In genomic region chr11:34358258-34358665, GRCh38 we compare ENCODE assay signal across 1 cellular context.
A peak's percentile ranks its signal among the peaks of the same experiment; 100 is the strongest.
TF ChIP-seq lines count a peak whose summit lies in the region.

No MANE protein-coding gene starts in this region.

TF ChIP-seq in HEK293, 187 proteins besides CTCF, POLR2A, EP300 and RAD21 (continued from another document):
- TF ChIP-seq, protein P1, sequence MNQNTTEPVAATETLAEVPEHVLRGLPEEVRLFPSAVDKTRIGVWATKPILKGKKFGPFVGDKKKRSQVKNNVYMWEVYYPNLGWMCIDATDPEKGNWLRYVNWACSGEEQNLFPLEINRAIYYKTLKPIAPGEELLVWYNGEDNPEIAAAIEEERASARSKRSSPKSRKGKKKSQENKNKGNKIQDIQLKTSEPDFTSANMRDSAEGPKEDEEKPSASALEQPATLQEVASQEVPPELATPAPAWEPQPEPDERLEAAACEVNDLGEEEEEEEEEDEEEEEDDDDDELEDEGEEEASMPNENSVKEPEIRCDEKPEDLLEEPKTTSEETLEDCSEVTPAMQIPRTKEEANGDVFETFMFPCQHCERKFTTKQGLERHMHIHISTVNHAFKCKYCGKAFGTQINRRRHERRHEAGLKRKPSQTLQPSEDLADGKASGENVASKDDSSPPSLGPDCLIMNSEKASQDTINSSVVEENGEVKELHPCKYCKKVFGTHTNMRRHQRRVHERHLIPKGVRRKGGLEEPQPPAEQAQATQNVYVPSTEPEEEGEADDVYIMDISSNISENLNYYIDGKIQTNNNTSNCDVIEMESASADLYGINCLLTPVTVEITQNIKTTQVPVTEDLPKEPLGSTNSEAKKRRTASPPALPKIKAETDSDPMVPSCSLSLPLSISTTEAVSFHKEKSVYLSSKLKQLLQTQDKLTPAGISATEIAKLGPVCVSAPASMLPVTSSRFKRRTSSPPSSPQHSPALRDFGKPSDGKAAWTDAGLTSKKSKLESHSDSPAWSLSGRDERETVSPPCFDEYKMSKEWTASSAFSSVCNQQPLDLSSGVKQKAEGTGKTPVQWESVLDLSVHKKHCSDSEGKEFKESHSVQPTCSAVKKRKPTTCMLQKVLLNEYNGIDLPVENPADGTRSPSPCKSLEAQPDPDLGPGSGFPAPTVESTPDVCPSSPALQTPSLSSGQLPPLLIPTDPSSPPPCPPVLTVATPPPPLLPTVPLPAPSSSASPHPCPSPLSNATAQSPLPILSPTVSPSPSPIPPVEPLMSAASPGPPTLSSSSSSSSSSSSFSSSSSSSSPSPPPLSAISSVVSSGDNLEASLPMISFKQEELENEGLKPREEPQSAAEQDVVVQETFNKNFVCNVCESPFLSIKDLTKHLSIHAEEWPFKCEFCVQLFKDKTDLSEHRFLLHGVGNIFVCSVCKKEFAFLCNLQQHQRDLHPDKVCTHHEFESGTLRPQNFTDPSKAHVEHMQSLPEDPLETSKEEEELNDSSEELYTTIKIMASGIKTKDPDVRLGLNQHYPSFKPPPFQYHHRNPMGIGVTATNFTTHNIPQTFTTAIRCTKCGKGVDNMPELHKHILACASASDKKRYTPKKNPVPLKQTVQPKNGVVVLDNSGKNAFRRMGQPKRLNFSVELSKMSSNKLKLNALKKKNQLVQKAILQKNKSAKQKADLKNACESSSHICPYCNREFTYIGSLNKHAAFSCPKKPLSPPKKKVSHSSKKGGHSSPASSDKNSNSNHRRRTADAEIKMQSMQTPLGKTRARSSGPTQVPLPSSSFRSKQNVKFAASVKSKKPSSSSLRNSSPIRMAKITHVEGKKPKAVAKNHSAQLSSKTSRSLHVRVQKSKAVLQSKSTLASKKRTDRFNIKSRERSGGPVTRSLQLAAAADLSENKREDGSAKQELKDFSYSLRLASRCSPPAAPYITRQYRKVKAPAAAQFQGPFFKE (tag by site-specific recombination; IDR thresholded peaks at IDR 0.05; ENCODE audit: borderline replicate concordance): no peak
- no peak for TF ChIP-seq ZNF785 (tag by site-specific recombination; IDR thresholded peaks at IDR 0.05)
- TF ChIP-seq HOXA7 (CRISPR knock-in tag; IDR thresholded peaks at IDR 0.05; ENCODE audit: borderline replicate concordance): no peak
- TF ChIP-seq ZNF140 (tag by site-specific recombination; IDR thresholded peaks at IDR 0.05): no peak
- TF ChIP-seq, protein P2, sequence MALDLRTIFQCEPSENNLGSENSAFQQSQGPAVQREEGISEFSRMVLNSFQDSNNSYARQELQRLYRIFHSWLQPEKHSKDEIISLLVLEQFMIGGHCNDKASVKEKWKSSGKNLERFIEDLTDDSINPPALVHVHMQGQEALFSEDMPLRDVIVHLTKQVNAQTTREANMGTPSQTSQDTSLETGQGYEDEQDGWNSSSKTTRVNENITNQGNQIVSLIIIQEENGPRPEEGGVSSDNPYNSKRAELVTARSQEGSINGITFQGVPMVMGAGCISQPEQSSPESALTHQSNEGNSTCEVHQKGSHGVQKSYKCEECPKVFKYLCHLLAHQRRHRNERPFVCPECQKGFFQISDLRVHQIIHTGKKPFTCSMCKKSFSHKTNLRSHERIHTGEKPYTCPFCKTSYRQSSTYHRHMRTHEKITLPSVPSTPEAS (tag by site-specific recombination; IDR thresholded peaks at IDR 0.05): no peak
- no peak; the same call in 1 of the 2 replicates for TF ChIP-seq ZNF777 (tag by site-specific recombination; IDR thresholded peaks at IDR 0.05; ENCODE audit: borderline replicate concordance)
- no peak for TF ChIP-seq INSM2 (tag by site-specific recombination; IDR thresholded peaks at IDR 0.05)
- no peak for TF ChIP-seq ATF2 (tag by site-specific recombination; IDR thresholded peaks at IDR 0.05; ENCODE audit: low read depth)
- no peak for TF ChIP-seq ZNF169 (tag by site-specific recombination; IDR thresholded peaks at IDR 0.05)
- no peak for TF ChIP-seq GLI2 (tag by site-specific recombination; IDR thresholded peaks at IDR 0.05; ENCODE audit: borderline replicate concordance, low read depth)
- TF ChIP-seq ZNF473 (tag by site-specific recombination; IDR thresholded peaks at IDR 0.05): no peak
- no peak for TF ChIP-seq YY2 (tag by site-specific recombination; IDR thresholded peaks at IDR 0.05)
- TF ChIP-seq SALL2 (tag by site-specific recombination; IDR thresholded peaks at IDR 0.05; ENCODE audit: borderline replicate concordance): no peak
- TF ChIP-seq ZNF621 (tag by site-specific recombination; IDR thresholded peaks at IDR 0.05): no peak
- TF ChIP-seq, protein P3, sequence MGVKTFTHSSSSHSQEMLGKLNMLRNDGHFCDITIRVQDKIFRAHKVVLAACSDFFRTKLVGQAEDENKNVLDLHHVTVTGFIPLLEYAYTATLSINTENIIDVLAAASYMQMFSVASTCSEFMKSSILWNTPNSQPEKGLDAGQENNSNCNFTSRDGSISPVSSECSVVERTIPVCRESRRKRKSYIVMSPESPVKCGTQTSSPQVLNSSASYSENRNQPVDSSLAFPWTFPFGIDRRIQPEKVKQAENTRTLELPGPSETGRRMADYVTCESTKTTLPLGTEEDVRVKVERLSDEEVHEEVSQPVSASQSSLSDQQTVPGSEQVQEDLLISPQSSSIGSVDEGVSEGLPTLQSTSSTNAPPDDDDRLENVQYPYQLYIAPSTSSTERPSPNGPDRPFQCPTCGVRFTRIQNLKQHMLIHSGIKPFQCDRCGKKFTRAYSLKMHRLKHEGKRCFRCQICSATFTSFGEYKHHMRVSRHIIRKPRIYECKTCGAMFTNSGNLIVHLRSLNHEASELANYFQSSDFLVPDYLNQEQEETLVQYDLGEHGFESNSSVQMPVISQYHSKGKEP (tag by site-specific recombination; IDR thresholded peaks at IDR 0.05): no peak
- TF ChIP-seq, protein P4, sequence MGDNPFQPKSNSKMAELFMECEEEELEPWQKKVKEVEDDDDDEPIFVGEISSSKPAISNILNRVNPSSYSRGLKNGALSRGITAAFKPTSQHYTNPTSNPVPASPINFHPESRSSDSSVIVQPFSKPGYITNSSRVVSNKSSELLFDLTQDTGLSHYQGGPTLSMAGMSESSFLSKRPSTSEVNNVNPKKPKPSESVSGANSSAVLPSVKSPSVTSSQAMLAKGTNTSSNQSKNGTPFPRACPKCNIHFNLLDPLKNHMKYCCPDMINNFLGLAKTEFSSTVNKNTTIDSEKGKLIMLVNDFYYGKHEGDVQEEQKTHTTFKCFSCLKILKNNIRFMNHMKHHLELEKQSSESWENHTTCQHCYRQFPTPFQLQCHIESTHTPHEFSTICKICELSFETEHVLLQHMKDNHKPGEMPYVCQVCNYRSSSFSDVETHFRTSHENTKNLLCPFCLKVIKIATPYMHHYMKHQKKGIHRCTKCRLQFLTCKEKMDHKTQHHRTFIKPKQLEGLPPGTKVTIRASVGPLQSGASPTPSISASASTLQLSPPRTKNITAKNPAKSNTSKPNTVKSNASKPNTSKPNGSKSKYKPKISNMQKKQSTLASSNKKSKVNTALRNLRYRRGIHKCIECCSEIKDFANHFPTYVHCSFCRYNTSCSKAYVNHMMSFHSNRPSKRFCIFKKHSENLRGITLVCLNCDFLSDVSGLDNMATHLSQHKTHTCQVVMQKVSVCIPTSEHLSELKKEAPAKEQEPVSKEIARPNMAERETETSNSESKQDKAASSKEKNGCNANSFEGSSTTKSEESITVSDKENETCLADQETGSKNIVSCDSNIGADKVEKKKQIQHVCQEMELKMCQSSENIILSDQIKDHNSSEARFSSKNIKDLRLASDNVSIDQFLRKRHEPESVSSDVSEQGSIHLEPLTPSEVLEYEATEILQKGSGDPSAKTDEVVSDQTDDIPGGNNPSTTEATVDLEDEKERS (tag by site-specific recombination; IDR thresholded peaks at IDR 0.05): no peak
- TF ChIP-seq ZNF366 (tag by site-specific recombination; conservative IDR thresholded peaks at IDR 0.05): peak; percentile 54; the same call in 1 of the 2 replicates
- no peak for TF ChIP-seq ZBTB17 (tag by site-specific recombination; IDR thresholded peaks at IDR 0.05)
- TF ChIP-seq, protein P5, sequence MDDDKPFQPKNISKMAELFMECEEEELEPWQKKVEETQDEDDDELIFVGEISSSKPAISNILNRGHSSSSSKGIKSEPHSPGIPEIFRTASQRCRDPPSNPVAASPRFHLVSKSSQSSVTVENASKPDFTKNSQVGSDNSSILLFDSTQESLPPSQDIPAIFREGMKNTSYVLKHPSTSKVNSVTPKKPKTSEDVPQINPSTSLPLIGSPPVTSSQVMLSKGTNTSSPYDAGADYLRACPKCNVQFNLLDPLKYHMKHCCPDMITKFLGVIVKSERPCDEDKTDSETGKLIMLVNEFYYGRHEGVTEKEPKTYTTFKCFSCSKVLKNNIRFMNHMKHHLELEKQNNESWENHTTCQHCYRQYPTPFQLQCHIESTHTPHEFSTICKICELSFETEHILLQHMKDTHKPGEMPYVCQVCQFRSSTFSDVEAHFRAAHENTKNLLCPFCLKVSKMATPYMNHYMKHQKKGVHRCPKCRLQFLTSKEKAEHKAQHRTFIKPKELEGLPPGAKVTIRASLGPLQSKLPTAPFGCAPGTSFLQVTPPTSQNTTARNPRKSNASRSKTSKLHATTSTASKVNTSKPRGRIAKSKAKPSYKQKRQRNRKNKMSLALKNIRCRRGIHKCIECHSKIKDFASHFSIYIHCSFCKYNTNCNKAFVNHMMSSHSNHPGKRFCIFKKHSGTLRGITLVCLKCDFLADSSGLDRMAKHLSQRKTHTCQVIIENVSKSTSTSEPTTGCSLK (tag by site-specific recombination; IDR thresholded peaks at IDR 0.05): no peak
- TF ChIP-seq KLF1 (tag by site-specific recombination; IDR thresholded peaks at IDR 0.05): peak; percentile 29; the same call in 1 of the 2 replicates
- no peak for TF ChIP-seq ZNF302 (tag by site-specific recombination; IDR thresholded peaks at IDR 0.05; ENCODE audit: low read depth)
- TF ChIP-seq ZNF670 (tag by site-specific recombination; IDR thresholded peaks at IDR 0.05; ENCODE audit: low read depth): no peak
- no peak for TF ChIP-seq RBAK (tag by site-specific recombination; IDR thresholded peaks at IDR 0.05)
- no peak for TF ChIP-seq SCRT1 (tag by site-specific recombination; IDR thresholded peaks at IDR 0.05; ENCODE audit: borderline replicate concordance)
- TF ChIP-seq ZNF121 (tag by site-specific recombination; IDR thresholded peaks at IDR 0.05): no peak
- TF ChIP-seq ZNF514 (tag by site-specific recombination; IDR thresholded peaks at IDR 0.05): no peak
- TF ChIP-seq ZNF114 (tag by site-specific recombination; IDR thresholded peaks at IDR 0.05): no peak
- no peak for TF ChIP-seq ZBTB11 (tag by site-specific recombination; conservative IDR thresholded peaks at IDR 0.05; ENCODE audit: low read depth)
TF ChIP-seq in HEK293: peak in this region for 15.
